Comparison of ENCODE assay signal across 22 cellular contexts in genomic region chr5:116765441-116765840, GRCh38.
DNase-seq lines count a peak whose midpoint lies in the region; ATAC-seq and TF ChIP-seq lines count a peak whose summit lies in the region.
"Had no signal": no experiment of that assay in that cellular context is flagged by ENCODE, and none has a peak within 500 bp of the region (broad histone marks: within the 10 kb centered on the region; RNA-seq: fewer than 3 reads in every experiment).

No MANE protein-coding gene starts in this region.

- H3K4me3 ChIP-seq in GM12865 (ENCODE audit: low read depth, low read length) (peak overlapping the region; percentile 54), osteoblast (ENCODE audit: insufficient read depth, low read length) (no peak overlapping the region)
- H3K4me3 ChIP-seq: left ventricle myocardium inferior, mucosa of descending colon, stomach, transverse colon had no signal

- TF ChIP-seq CTCF in GM12865 (IDR thresholded peaks at IDR 0.05; ENCODE audit: insufficient read depth, low read depth, low read length, missing control alignments), result no peak
- TF ChIP-seq CTCF in chondrocyte (IDR thresholded peaks at IDR 0.05), result no peak
- TF ChIP-seq CTCF in osteocyte (IDR thresholded peaks at IDR 0.05), result no peak
- no peak for TF ChIP-seq CTCF in osteoblast (IDR thresholded peaks at IDR 0.05; ENCODE audit: extremely low read depth, low read depth, low read length)

- H3K79me2 ChIP-seq in osteoblast (ENCODE audit: insufficient read depth, low read length), result no peaks in the 10 kb centered on the region

- no peaks in the 10 kb centered on the region for H3K27me3 ChIP-seq in osteoblast (ENCODE audit: insufficient read depth, low read length)
- H3K27me3 ChIP-seq: stomach, transverse colon had no signal

- H2AFZ ChIP-seq in osteoblast (ENCODE audit: low read length), result no peak overlapping the region

- no peaks in the 10 kb centered on the region for H3K4me1 ChIP-seq in osteoblast (ENCODE audit: insufficient read depth, low read length)
- H3K4me1 ChIP-seq: left ventricle myocardium inferior, transverse colon had no signal

- no peak for DNase-seq in GM12865 (ENCODE audit: low read depth)
- peak; percentile 76 for DNase-seq in NCI-H69 (lab: John Stamatoyannopoulos, UW)
- no peak for DNase-seq in chondrocyte (ENCODE audit: low spot score)
- no peak for DNase-seq in osteocyte (ENCODE audit: extremely low spot score, unreplicated experiment)
- no peak for DNase-seq in natural killer cell treated with Interleukin-12 subunit alpha and Interleukin-12 subunit beta and Interleukin-15 and Interleukin-18, amount 100 ng/mL, for 72 hours (ENCODE audit: low spot score)
- DNase-seq in osteoblast (ENCODE audit: insufficient read length, low spot score, missing footprints), result no peak
- no peak for DNase-seq in NCI-H510A treated with DMSO at 0.1 percent for 48 hours (lab: John Stamatoyannopoulos, UW)
- DNase-seq: activated CD8-positive, alpha-beta T cell treated with anti-CD3 and anti-CD28 coated beads, Interleukin-2, amount 10 ng/mL, durations not matched to agents 7 days and 5 days; activated naive CD4-positive, alpha-beta T cell; activated T-cell treated with anti-CD3 and anti-CD28 coated beads, Interleukin-2, amount 50 U/mL, for 24 hours; amniotic stem cell; CD8-positive, alpha-beta memory T cell; head of caudate nucleus; left ventricle myocardium inferior; MM.1S; mucosa of descending colon; NCI-H1436 treated with DMSO at 0.1 percent for 48 hours; stomach; transverse colon had no signal

- H3K36me3 ChIP-seq in osteoblast (ENCODE audit: insufficient read depth, low read length), result no peaks in the 10 kb centered on the region
- H3K36me3 ChIP-seq: left ventricle myocardium inferior, stomach, transverse colon had no signal

- H3K27ac ChIP-seq in osteoblast (ENCODE audit: low read depth, low read length), result no peak overlapping the region
- H3K27ac ChIP-seq: left ventricle myocardium inferior, RWPE1, transverse colon had no signal

- no peak overlapping the region for H3K4me2 ChIP-seq in osteoblast (ENCODE audit: insufficient read depth, low read length)

- H3K4me3 Mint-ChIP-seq in chondrocyte (ENCODE audit: unreplicated experiment) (no peak overlapping the region), osteocyte (ENCODE audit: unreplicated experiment) (no peak overlapping the region)
- H3K4me3 Mint-ChIP-seq in natural killer cell treated with Interleukin-12 subunit alpha and Interleukin-12 subunit beta and Interleukin-15 and Interleukin-18, amount 100 ng/mL, for 72 hours, result no peak overlapping the region
- H3K4me3 Mint-ChIP-seq: activated CD8-positive, alpha-beta T cell treated with anti-CD3 and anti-CD28 coated beads, Interleukin-2, amount 10 ng/mL, durations not matched to agents 7 days and 5 days; activated T-cell treated with anti-CD3 and anti-CD28 coated beads, Interleukin-2, amount 50 U/mL, for 24 hours; CD8-positive, alpha-beta memory T cell had no signal

- H3K36me3 Mint-ChIP-seq in chondrocyte (ENCODE audit: low read depth) (no peaks in the 10 kb centered on the region), osteocyte (ENCODE audit: unreplicated experiment) (no peaks in the 10 kb centered on the region)
- no peaks in the 10 kb centered on the region for H3K36me3 Mint-ChIP-seq in natural killer cell treated with Interleukin-12 subunit alpha and Interleukin-12 subunit beta and Interleukin-15 and Interleukin-18, amount 100 ng/mL, for 72 hours
- H3K36me3 Mint-ChIP-seq: CD8-positive, alpha-beta memory T cell had no signal

- H3K27me3 Mint-ChIP-seq in chondrocyte (ENCODE audit: low read depth) (no peaks in the 10 kb centered on the region), osteocyte (ENCODE audit: unreplicated experiment) (no peaks in the 10 kb centered on the region)
- H3K27me3 Mint-ChIP-seq in natural killer cell treated with Interleukin-12 subunit alpha and Interleukin-12 subunit beta and Interleukin-15 and Interleukin-18, amount 100 ng/mL, for 72 hours, result no peaks in the 10 kb centered on the region
- H3K27me3 Mint-ChIP-seq: activated T-cell treated with anti-CD3 and anti-CD28 coated beads, Interleukin-2, amount 50 U/mL, for 24 hours had no signal

- no peak for ATAC-seq in natural killer cell treated with Interleukin-12 subunit alpha and Interleukin-12 subunit beta and Interleukin-15 and Interleukin-18, amount 100 ng/mL, for 72 hours
- no peak for ATAC-seq in GM19463 (IDR thresholded peaks at IDR 0.05; ENCODE audit: unreplicated experiment)
- ATAC-seq: activated CD4-positive, CD25-positive, alpha-beta regulatory T cell treated with anti-CD3 and anti-CD28 coated beads, Interleukin-2, amount 50 U/mL, for 24 hours; activated CD8-positive, alpha-beta T cell treated with anti-CD3 and anti-CD28 coated beads, Interleukin-2, amount 10 ng/mL, durations not matched to agents 7 days and 5 days; mucosa of descending colon had no signal

- H3K9me3 Mint-ChIP-seq in chondrocyte (ENCODE audit: low read depth) (no peaks in the 10 kb centered on the region), osteocyte (ENCODE audit: unreplicated experiment) (no peaks in the 10 kb centered on the region)
- no peaks in the 10 kb centered on the region for H3K9me3 Mint-ChIP-seq in natural killer cell treated with Interleukin-12 subunit alpha and Interleukin-12 subunit beta and Interleukin-15 and Interleukin-18, amount 100 ng/mL, for 72 hours
- H3K9me3 Mint-ChIP-seq: activated T-cell treated with anti-CD3 and anti-CD28 coated beads, Interleukin-2, amount 50 U/mL, for 24 hours; CD8-positive, alpha-beta memory T cell had no signal

- H3K27ac Mint-ChIP-seq in chondrocyte (ENCODE audit: unreplicated experiment) (peak overlapping the region; percentile 66), osteocyte (ENCODE audit: unreplicated experiment) (peak overlapping the region; percentile 78)
- H3K27ac Mint-ChIP-seq in natural killer cell treated with Interleukin-12 subunit alpha and Interleukin-12 subunit beta and Interleukin-15 and Interleukin-18, amount 100 ng/mL, for 72 hours, result no peak overlapping the region
- H3K27ac Mint-ChIP-seq: activated CD8-positive, alpha-beta T cell treated with anti-CD3 and anti-CD28 coated beads, Interleukin-2, amount 10 ng/mL, durations not matched to agents 7 days and 5 days; activated T-cell treated with anti-CD3 and anti-CD28 coated beads, Interleukin-2, amount 50 U/mL, for 24 hours; CD8-positive, alpha-beta memory T cell had no signal

- H3K9me3 ChIP-seq in osteoblast (ENCODE audit: low read depth, low read length), result no peaks in the 10 kb centered on the region
- H3K9me3 ChIP-seq: left ventricle myocardium inferior, mucosa of descending colon, stomach, transverse colon had no signal

- H3K4me1 Mint-ChIP-seq in chondrocyte (ENCODE audit: low read depth) (peaks cover 25% of the 10 kb centered on the region), osteocyte (ENCODE audit: unreplicated experiment) (peaks cover 38% of the 10 kb centered on the region)
- H3K4me1 Mint-ChIP-seq in natural killer cell treated with Interleukin-12 subunit alpha and Interleukin-12 subunit beta and Interleukin-15 and Interleukin-18, amount 100 ng/mL, for 72 hours (ENCODE audit: low read depth in 2 of 2), result no peaks in the 10 kb centered on the region
- H3K4me1 Mint-ChIP-seq: CD8-positive, alpha-beta memory T cell had no signal

- no peaks in the 10 kb centered on the region for H4K20me1 ChIP-seq in osteoblast (ENCODE audit: insufficient read depth, low read length)

Comparison
In these comparisons a context has a peak if more than half of its experiments do, and no peak if none do; other contexts are left out.
1. H3K27ac Mint-ChIP-seq: peak in chondrocyte (single experiment) and osteocyte (single experiment); none in natural killer cell treated with Interleukin-12 subunit alpha and Interleukin-12 subunit beta and Interleukin-15 and Interleukin-18, amount 100 ng/mL, for 72 hours (0 of 2).